In genomic region chr15:67072951-67073350, GRCh38 we compare ENCODE assay signal across 15 cellular contexts. TPM values are rescaled to one million over a fixed set of nuclear protein-coding genes. Genes with fewer than 3 reads are reported as not detected.
DNase-seq lines count a peak whose midpoint lies in the region; ATAC-seq and TF ChIP-seq lines count a peak whose summit lies in the region.
"Had no signal": no experiment of that assay in that cellular context is flagged by ENCODE, and none has a peak within 500 bp of the region (broad histone marks: within the 10 kb centered on the region; RNA-seq: fewer than 3 reads in every experiment).

No MANE protein-coding gene starts in this region.

- H3K4me2 ChIP-seq in BLaER1: peak overlapping the region; percentile 94

- TF ChIP-seq CTCF in HFFc6 (IDR thresholded peaks at IDR 0.05) (no peak), endothelial cell (IDR thresholded peaks at IDR 0.05; ENCODE audit: unreplicated experiment) (no peak), body of pancreas (IDR thresholded peaks at IDR 0.05) (no peak)

- H3K9ac ChIP-seq in BLaER1: no peak overlapping the region

- H3K27ac Mint-ChIP-seq in HFFc6: peak overlapping the region; percentile 9; the same call in 1 of the 2 replicates
- H3K27ac Mint-ChIP-seq in activated CD8-positive, alpha-beta T cell treated with anti-CD3 and anti-CD28 coated beads, Interleukin-2, amount 10 ng/mL, durations not matched to agents 7 days and 5 days: peak overlapping the region; percentile 55
- no peak overlapping the region for H3K27ac Mint-ChIP-seq in endothelial cell (ENCODE audit: unreplicated experiment)

- H3K4me3 Mint-ChIP-seq in HFFc6 (no peak overlapping the region; the same call in 1 of the 2 replicates), endothelial cell (ENCODE audit: unreplicated experiment) (no peak overlapping the region)
- peak overlapping the region; percentile 13 for H3K4me3 Mint-ChIP-seq in activated CD8-positive, alpha-beta T cell treated with anti-CD3 and anti-CD28 coated beads, Interleukin-2, amount 10 ng/mL, durations not matched to agents 7 days and 5 days

- H3K27me3 ChIP-seq in BLaER1 (no peaks in the 10 kb centered on the region), muscle layer of duodenum (ENCODE audit: low read depth, low read length) (no peaks in the 10 kb centered on the region), body of pancreas (no peaks in the 10 kb centered on the region)
- H3K27me3 ChIP-seq: esophagus muscularis mucosa had no signal

- peak; percentile 21 for ATAC-seq in activated CD8-positive, alpha-beta T cell treated with anti-CD3 and anti-CD28 coated beads, Interleukin-2, amount 10 ng/mL, durations not matched to agents 7 days and 5 days
- no peak for ATAC-seq in body of pancreas

- peaks cover 55% of the 10 kb centered on the region for H4K20me1 ChIP-seq in BLaER1

- H3K27ac ChIP-seq in BLaER1 (peak overlapping the region; percentile 89), muscle layer of duodenum (ENCODE audit: low read length) (peak overlapping the region; percentile 1), body of pancreas (peak overlapping the region in 1 of 4 donors; percentile 4)

- H3K4me1 Mint-ChIP-seq in HFFc6 (ENCODE audit: low read depth): peaks cover 93% of the 10 kb centered on the region
- H3K4me1 Mint-ChIP-seq in activated CD8-positive, alpha-beta T cell treated with anti-CD3 and anti-CD28 coated beads, Interleukin-2, amount 10 ng/mL, durations not matched to agents 7 days and 5 days (ENCODE audit: low read depth): peaks cover 94% of the 10 kb centered on the region
- peaks cover 9% of the 10 kb centered on the region for H3K4me1 Mint-ChIP-seq in endothelial cell (ENCODE audit: unreplicated experiment)

- H3K4me3 ChIP-seq in BLaER1: no peak overlapping the region
- H3K4me3 ChIP-seq in muscle layer of duodenum (ENCODE audit: low read depth in 1 of 2, low read length in 2 of 2): no peak overlapping the region
- H3K4me3 ChIP-seq in body of pancreas: no peak overlapping the region
- H3K4me3 ChIP-seq: esophagus muscularis mucosa had no signal

- H3K9me3 ChIP-seq in BLaER1 (no peaks in the 10 kb centered on the region), muscle layer of duodenum (ENCODE audit: control insufficient read depth in 1 of 2, low read length in 2 of 2) (no peaks in the 10 kb centered on the region), body of pancreas (no peaks in the 10 kb centered on the region)
- H3K9me3 ChIP-seq: esophagus muscularis mucosa had no signal

- no peaks in the 10 kb centered on the region for H3K9me3 Mint-ChIP-seq in HFFc6
- no peaks in the 10 kb centered on the region for H3K9me3 Mint-ChIP-seq in activated CD8-positive, alpha-beta T cell treated with anti-CD3 and anti-CD28 coated beads, Interleukin-2, amount 10 ng/mL, durations not matched to agents 7 days and 5 days (ENCODE audit: insufficient read depth)
- H3K9me3 Mint-ChIP-seq in endothelial cell (ENCODE audit: unreplicated experiment): no peaks in the 10 kb centered on the region

- CTCF ChIA-PET in activated CD8-positive, alpha-beta T cell treated with anti-CD3 and anti-CD28 coated beads, Interleukin-2, amount 10 ng/mL, durations not matched to agents 7 days and 5 days (lab: Charles Lee): interaction anchor here (0.7 to 3.6 kb wide), 6 partner anchors 8 to 126 kb away, joined by 3 to 22 read pairs (median 4); no protein-coding TSS in a partner anchor

- TF ChIP-seq POLR2A in body of pancreas (IDR thresholded peaks at IDR 0.05): no peak

- peaks cover 32% of the 10 kb centered on the region for H3K36me3 ChIP-seq in BLaER1
- peaks cover 0 to 2% of the 10 kb centered on the region in 2 donors for H3K36me3 ChIP-seq in muscle layer of duodenum (ENCODE audit: control insufficient read depth in 1 of 2, insufficient read depth in 2 of 2, low read length in 2 of 2)
- H3K36me3 ChIP-seq in body of pancreas (replicated peaks in 1 of 2; ENCODE audit: insufficient read depth in 1 of 2, low read depth in 2 of 2): no peaks in the 10 kb centered on the region

- POLR2A ChIA-PET in activated CD8-positive, alpha-beta T cell treated with anti-CD3 and anti-CD28 coated beads, Interleukin-2, amount 10 ng/mL, durations not matched to agents 7 days and 5 days (lab: Charles Lee): interaction anchor here (1.8 to 9.8 kb wide), 3 partner anchors 7 to 29 kb away, joined by 11 to 124 read pairs (median 13); partner anchors contain the start of gene SMAD3

- peaks cover 83% of the 10 kb centered on the region for H3K36me3 Mint-ChIP-seq in HFFc6 (ENCODE audit: low read depth)
- H3K36me3 Mint-ChIP-seq in activated CD8-positive, alpha-beta T cell treated with anti-CD3 and anti-CD28 coated beads, Interleukin-2, amount 10 ng/mL, durations not matched to agents 7 days and 5 days (ENCODE audit: low read depth): peaks cover 52% of the 10 kb centered on the region
- no peaks in the 10 kb centered on the region for H3K36me3 Mint-ChIP-seq in endothelial cell (ENCODE audit: low read depth, unreplicated experiment)

- DNase-seq in HFFc6 (no peak), endothelial cell (ENCODE audit: low spot score) (no peak), NCI-H345 treated with DMSO at 0.1 percent for 48 hours (lab: John Stamatoyannopoulos, UW; ENCODE audit: unreplicated experiment) (no peak), body of pancreas (no peak)
- DNase-seq in activated CD8-positive, alpha-beta T cell treated with anti-CD3 and anti-CD28 coated beads, Interleukin-2, amount 10 ng/mL, durations not matched to agents 7 days and 5 days: no peak
- no peak for DNase-seq in activated CD4-positive, CD25-positive, alpha-beta regulatory T cell (lab: John Stamatoyannopoulos, UW)
- DNase-seq: activated effector memory CD4-positive, alpha-beta T cell treated with anti-CD3 and anti-CD28 coated beads, Interleukin-2, amount 50 U/mL, for 16 hours; central memory CD4-positive, alpha-beta T cell; mesendoderm; NCI-H1092 treated with DMSO at 0.1 percent for 48 hours; NCI-H446; stimulated activated CD4-positive, alpha-beta T cell treated with anti-CD3 and anti-CD28 coated beads, Interleukin-2, amount 100 ng/mL, for 48 hours had no signal

- intact Hi-C loops in body of pancreas (cut with DNase I): no loop called here

- peaks cover 18% of the 10 kb centered on the region for H3K27me3 Mint-ChIP-seq in HFFc6 (ENCODE audit: insufficient read depth)
- H3K27me3 Mint-ChIP-seq in activated CD8-positive, alpha-beta T cell treated with anti-CD3 and anti-CD28 coated beads, Interleukin-2, amount 10 ng/mL, durations not matched to agents 7 days and 5 days (ENCODE audit: low read depth): no peaks in the 10 kb centered on the region
- H3K27me3 Mint-ChIP-seq in endothelial cell (ENCODE audit: unreplicated experiment): peaks cover 2% of the 10 kb centered on the region

- H3K4me1 ChIP-seq in BLaER1 (peaks cover 95% of the 10 kb centered on the region), muscle layer of duodenum (ENCODE audit: control insufficient read depth in 1 of 2, insufficient read depth in 2 of 2, low read length in 2 of 2) (peaks cover 45 to 47% of the 10 kb centered on the region in 2 donors), body of pancreas (peaks cover 75% of the 10 kb centered on the region)

- WGBS in body of pancreas, 2 donors: 71 to 75% methylated on average over 2 of the region's 2 CpGs

RNA-seq across cellular contexts. Expression of gene SMAD3, which starts 7.5 kb away (rescaled TPM):
- 100 to 1,000 TPM in 4 of 6 experiments, 10 to 100 TPM in 2; 54.3 to 132 (median 118) TPM for total RNA-seq in HFFc6 (2021; fragmentation: NEBNext Ultra II Directional; extraction: Animal tissue kit (Norgen Biotek cat#: 25700))
- total RNA-seq in activated CD8-positive, alpha-beta T cell treated with anti-CD3 and anti-CD28 coated beads, Interleukin-2, amount 10 ng/mL, durations not matched to agents 7 days and 5 days: 10 to 100 TPM; 26.8 to 27.1 TPM
- 8.2 TPM for total RNA-seq in endothelial cell (ENCODE audit: unreplicated experiment)
- 10 to 100 TPM; 19.7 to 52.4 TPM for total RNA-seq in body of pancreas
